Comparison of ENCODE assay signal across 11 cellular contexts in genomic region chr2:197200056-197200455, GRCh38.
DNase-seq lines count a peak whose midpoint lies in the region; ATAC-seq, FAIRE-seq and TF ChIP-seq lines count a peak whose summit lies in the region.
"Had no signal": no experiment of that assay in that cellular context is flagged by ENCODE, and none has a peak within 500 bp of the region (broad histone marks: within the 10 kb centered on the region; RNA-seq: fewer than 3 reads in every experiment).

No MANE protein-coding gene starts in this region.

- POLR2A ChIA-PET in activated CD8-positive, alpha-beta T cell treated with anti-CD3 and anti-CD28 coated beads for 36 hours (lab: Charles Lee) = interaction anchor here (1.2 to 3.9 kb wide), 3 partner anchors 10 to 111 kb away, joined by 3 to 36 read pairs (median 4); no protein-coding TSS in a partner anchor
- POLR2A ChIA-PET in naive thymus-derived CD4-positive, alpha-beta T cell (lab: Charles Lee) = interaction anchor here (1.3 to 13.1 kb wide), 8 partner anchors 10 to 128 kb away, joined by 3 to 254 read pairs (median 12); partner anchors contain the start of gene ANKRD44

- TF ChIP-seq CTCF in CD14-positive monocyte (IDR thresholded peaks at IDR 0.05) = no peak
- TF ChIP-seq CTCF in activated CD8-positive, alpha-beta T cell treated with anti-CD3 and anti-CD28 coated beads for 36 hours (IDR thresholded peaks at IDR 0.05) = no peak

- H3K27ac ChIP-seq in naive thymus-derived CD4-positive, alpha-beta T cell (ENCODE audit: low read depth, low read length) = peak overlapping the region; percentile 81

- H3K27me3 Mint-ChIP-seq in CD14-positive monocyte (ENCODE audit: low read depth in 3 of 3) = peaks cover 0 to 3% (median 0%) of the 10 kb centered on the region in 3 donors
- no peaks in the 10 kb centered on the region for H3K27me3 Mint-ChIP-seq in activated CD8-positive, alpha-beta T cell treated with anti-CD3 and anti-CD28 coated beads for 36 hours
- H3K27me3 Mint-ChIP-seq in naive thymus-derived CD4-positive, alpha-beta T cell = peaks cover 0 to 3% (median 0%) of the 10 kb centered on the region in 5 donors

- DNase-seq in CD14-positive monocyte (ENCODE audit: low spot score) (no peak), GM18507 (ENCODE audit: extremely low spot score, insufficient read length, low read depth) (no peak), NCI-H2227 (lab: John Stamatoyannopoulos, UW; ENCODE audit: unreplicated experiment) (no peak), Ammon's horn (ENCODE audit: low spot score) (no peak), HPDE6-E6E7 (ENCODE audit: extremely low spot score) (no peak)
- no peak for DNase-seq in activated CD8-positive, alpha-beta T cell treated with anti-CD3 and anti-CD28 coated beads for 36 hours
- no peak for DNase-seq in naive thymus-derived CD4-positive, alpha-beta T cell
- DNase-seq in stimulated activated CD4-positive, alpha-beta T cell treated with anti-CD3 and anti-CD28 coated beads, Interleukin-4, amount 100 ng/mL, for 1 hour = no peak
- DNase-seq: central memory CD4-positive, alpha-beta T cell; mesendoderm had no signal

- intact Hi-C loops in CD14-positive monocyte (cut with micrococcal nuclease) = loop anchor here in 1 of 2 donors (10.0 kb wide), 1 partner anchor 55 kb away; no protein-coding TSS in a partner anchor
- intact Hi-C loops in activated CD8-positive, alpha-beta T cell treated with anti-CD3 and anti-CD28 coated beads for 36 hours (cut with micrococcal nuclease) = no loop called here
- intact Hi-C loops in naive thymus-derived CD4-positive, alpha-beta T cell (cut with micrococcal nuclease) = loop anchor here in 1 of 2 donors (10.0 kb wide), 1 partner anchor 305 kb away; the partner anchor contains the start of gene HSPE1

- ATAC-seq in activated CD8-positive, alpha-beta T cell treated with anti-CD3 and anti-CD28 coated beads for 36 hours = no peak
- ATAC-seq in naive thymus-derived CD4-positive, alpha-beta T cell = no peak

- peaks cover 0 to 11% (median 0%) of the 10 kb centered on the region in 3 experiments for H3K36me3 ChIP-seq in naive thymus-derived CD4-positive, alpha-beta T cell (ENCODE audit: control insufficient read depth in 2 of 3, insufficient read depth in 3 of 3, low read length in 3 of 3)

- H3K27me3 ChIP-seq in naive thymus-derived CD4-positive, alpha-beta T cell (ENCODE audit: control insufficient read depth in 2 of 2, insufficient read depth in 2 of 2, low read length in 2 of 2) = no peaks in the 10 kb centered on the region

- H3K4me3 Mint-ChIP-seq in CD14-positive monocyte = peak overlapping the region; percentile 60 to 85
- peak overlapping the region; percentile 30 for H3K4me3 Mint-ChIP-seq in activated CD8-positive, alpha-beta T cell treated with anti-CD3 and anti-CD28 coated beads for 36 hours
- H3K4me3 Mint-ChIP-seq in naive thymus-derived CD4-positive, alpha-beta T cell = peak overlapping the region; percentile 79 to 100 (median 89)

- H3K4me1 ChIP-seq in naive thymus-derived CD4-positive, alpha-beta T cell (ENCODE audit: control insufficient read depth in 2 of 2, insufficient read depth in 2 of 2, low read length in 2 of 2) = peaks cover 77 to 85% of the 10 kb centered on the region in 2 donors

- peak overlapping the region; percentile 50 for H3K4me3 ChIP-seq in naive thymus-derived CD4-positive, alpha-beta T cell (ENCODE audit: low read length)

- no peaks in the 10 kb centered on the region for H3K9me3 Mint-ChIP-seq in CD14-positive monocyte
- peaks cover 3% of the 10 kb centered on the region for H3K9me3 Mint-ChIP-seq in activated CD8-positive, alpha-beta T cell treated with anti-CD3 and anti-CD28 coated beads for 36 hours
- H3K9me3 Mint-ChIP-seq in naive thymus-derived CD4-positive, alpha-beta T cell = peaks cover 0 to 11% (median 0%) of the 10 kb centered on the region in 11 donors

- H3K36me3 Mint-ChIP-seq in CD14-positive monocyte = peaks cover 16 to 21% of the 10 kb centered on the region in 2 donors
- peaks cover 43% of the 10 kb centered on the region for H3K36me3 Mint-ChIP-seq in activated CD8-positive, alpha-beta T cell treated with anti-CD3 and anti-CD28 coated beads for 36 hours (ENCODE audit: low read depth)
- peaks cover 17 to 46% (median 36%) of the 10 kb centered on the region in 5 donors for H3K36me3 Mint-ChIP-seq in naive thymus-derived CD4-positive, alpha-beta T cell

- H3K4me1 Mint-ChIP-seq in CD14-positive monocyte = peaks cover 71% of the 10 kb centered on the region
- H3K4me1 Mint-ChIP-seq in activated CD8-positive, alpha-beta T cell treated with anti-CD3 and anti-CD28 coated beads for 36 hours (ENCODE audit: low read depth) = peaks cover 88% of the 10 kb centered on the region
- peaks cover 59 to 98% (median 86%) of the 10 kb centered on the region in 7 donors for H3K4me1 Mint-ChIP-seq in naive thymus-derived CD4-positive, alpha-beta T cell

- no peaks in the 10 kb centered on the region for H3K9me3 ChIP-seq in naive thymus-derived CD4-positive, alpha-beta T cell (ENCODE audit: control insufficient read depth in 2 of 3, low read length in 3 of 3)

- FAIRE-seq in GM18507 (lab: Jason Lieb, UNC) = peak; percentile 71
- FAIRE-seq: TTC549 had no signal

- CTCF ChIA-PET in activated CD8-positive, alpha-beta T cell treated with anti-CD3 and anti-CD28 coated beads for 36 hours (lab: Charles Lee) = interaction anchor here (3.9 to 4.0 kb wide), 2 partner anchors 7 to 8 kb away, joined by 12 to 29 read pairs; no protein-coding TSS in a partner anchor
- CTCF ChIA-PET in naive thymus-derived CD4-positive, alpha-beta T cell (lab: Charles Lee) = interaction anchor here (1.6 to 2.4 kb wide), 2 partner anchors 10 to 28 kb away, joined by 7 to 9 read pairs; no protein-coding TSS in a partner anchor

- peak overlapping the region; percentile 80 to 97 (median 95) for H3K27ac Mint-ChIP-seq in CD14-positive monocyte
- H3K27ac Mint-ChIP-seq in activated CD8-positive, alpha-beta T cell treated with anti-CD3 and anti-CD28 coated beads for 36 hours = peak overlapping the region; percentile 94
- H3K27ac Mint-ChIP-seq in naive thymus-derived CD4-positive, alpha-beta T cell = peak overlapping the region; percentile 93 to 100 (median 98)

Comparison
In these comparisons a context has a peak if more than half of its experiments do, and no peak if none do; other contexts are left out.
1. H3K4me3 Mint-ChIP-seq: peak in every context shown above with its lines; median percentile 89 in naive thymus-derived CD4-positive, alpha-beta T cell; 72 in CD14-positive monocyte; 30 in activated CD8-positive, alpha-beta T cell treated with anti-CD3 and anti-CD28 coated beads for 36 hours.